In the genomic region with DNA sequence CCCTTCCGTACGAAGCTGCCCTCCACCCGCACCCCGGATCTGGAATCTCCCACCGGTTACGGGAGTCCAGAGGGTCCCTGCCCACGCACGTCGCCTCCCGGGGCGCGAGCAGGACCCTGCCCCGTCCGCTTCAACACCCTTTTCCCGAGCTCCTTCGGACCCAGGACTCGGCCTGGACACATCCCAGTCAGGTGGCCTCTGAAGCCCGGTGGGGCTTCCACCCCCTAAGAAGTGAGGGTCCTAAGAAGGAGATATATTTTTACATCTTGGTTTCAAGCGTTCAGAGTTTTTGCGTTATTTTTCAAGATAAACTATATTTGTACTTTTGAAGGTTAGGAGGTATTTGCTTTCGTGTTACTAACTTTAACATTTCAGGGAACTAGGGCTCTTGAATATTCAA, we compare ENCODE assay signal across 9 cellular contexts. TPM values are rescaled to one million over a fixed set of nuclear protein-coding genes. Genes with fewer than 3 reads are reported as not detected.
DNase-seq lines count a peak whose midpoint lies in the region; ATAC-seq and TF ChIP-seq lines count a peak whose summit lies in the region.
"Had no signal": no experiment of that assay in that cellular context is flagged by ENCODE, and none has a peak within 500 bp of the region (broad histone marks: within the 10 kb centered on the region; RNA-seq: fewer than 3 reads in every experiment).

No MANE protein-coding gene starts in this region.

- H3K36me3 ChIP-seq in testis (ENCODE audit: low read depth, missing control alignments), result no peaks in the 10 kb centered on the region

- peaks cover 13% of the 10 kb centered on the region for H3K36me3 Mint-ChIP-seq in activated CD4-positive, alpha-beta T cell treated with anti-CD3 and anti-CD28 coated beads, Interleukin-2, amount 10 ng/mL, durations not matched to agents 24 days and 14 days (ENCODE audit: low read depth)
- no peaks in the 10 kb centered on the region for H3K36me3 Mint-ChIP-seq in activated naive CD8-positive, alpha-beta T cell treated with anti-CD3 and anti-CD28 coated beads for 36 hours

- no peaks in the 10 kb centered on the region for H3K9me3 ChIP-seq in testis

- TF ChIP-seq CTCF in testis (IDR thresholded peaks at IDR 0.05), result no peak

- H3K27ac ChIP-seq in layer of hippocampus (ENCODE audit: low read depth, low read length), result peak overlapping the region; percentile 25
- H3K27ac ChIP-seq in testis, result peak overlapping the region; percentile 63 to 82

- DNase-seq in activated CD4-positive, alpha-beta T cell treated with anti-CD3 and anti-CD28 coated beads, Interleukin-2, amount 10 ng/mL, durations not matched to agents 24 days and 14 days, result no peak
- DNase-seq in activated CD4-positive, alpha-beta T cell treated with anti-CD3 and anti-CD28 coated beads for 48 hours, result no peak
- no peak for DNase-seq in activated naive CD8-positive, alpha-beta T cell treated with anti-CD3 and anti-CD28 coated beads for 36 hours
- DNase-seq in testis (no peak), AML-193 (lab: John Stamatoyannopoulos, UW) (no peak), NCI-H510A treated with DMSO at 0.1 percent for 48 hours (lab: John Stamatoyannopoulos, UW) (no peak)

- peak overlapping the region; percentile 89 for H3K27ac Mint-ChIP-seq in activated CD4-positive, alpha-beta T cell treated with anti-CD3 and anti-CD28 coated beads, Interleukin-2, amount 10 ng/mL, durations not matched to agents 24 days and 14 days
- peak overlapping the region; percentile 72 for H3K27ac Mint-ChIP-seq in activated naive CD8-positive, alpha-beta T cell treated with anti-CD3 and anti-CD28 coated beads for 36 hours

- peaks cover 17% of the 10 kb centered on the region for H3K4me1 ChIP-seq in testis

- peaks cover 19% of the 10 kb centered on the region for H3K4me1 Mint-ChIP-seq in activated CD4-positive, alpha-beta T cell treated with anti-CD3 and anti-CD28 coated beads, Interleukin-2, amount 10 ng/mL, durations not matched to agents 24 days and 14 days
- H3K4me1 Mint-ChIP-seq in activated naive CD8-positive, alpha-beta T cell treated with anti-CD3 and anti-CD28 coated beads for 36 hours, result peaks cover 17% of the 10 kb centered on the region

- TF ChIP-seq POLR2A in testis (IDR thresholded peaks at IDR 0.05), result no peak

- H3K4me3 Mint-ChIP-seq in activated CD4-positive, alpha-beta T cell treated with anti-CD3 and anti-CD28 coated beads, Interleukin-2, amount 10 ng/mL, durations not matched to agents 24 days and 14 days, result peak overlapping the region; percentile 93
- peak overlapping the region; percentile 90 for H3K4me3 Mint-ChIP-seq in activated naive CD8-positive, alpha-beta T cell treated with anti-CD3 and anti-CD28 coated beads for 36 hours

- H3K9me3 Mint-ChIP-seq in activated CD4-positive, alpha-beta T cell treated with anti-CD3 and anti-CD28 coated beads, Interleukin-2, amount 10 ng/mL, durations not matched to agents 24 days and 14 days, result no peaks in the 10 kb centered on the region
- no peaks in the 10 kb centered on the region for H3K9me3 Mint-ChIP-seq in activated naive CD8-positive, alpha-beta T cell treated with anti-CD3 and anti-CD28 coated beads for 36 hours

- 0 to 1% methylated on average over 16 to 21 of the region's 21 CpGs for WGBS in testis, 2 donors

- intact Hi-C loops in activated CD4-positive, alpha-beta T cell treated with anti-CD3 and anti-CD28 coated beads, Interleukin-2, amount 10 ng/mL, durations not matched to agents 24 days and 14 days (cut with micrococcal nuclease), result loop anchor here (5.0 kb wide), 1 partner anchor 684 kb away; a partner anchor contains a TSS
- intact Hi-C loops in testis (cut with DNase I; ENCODE audit: low total_unique reads), result no loop called here

- peak overlapping the region; percentile 78 to 97 for H3K4me3 ChIP-seq in testis

- no peak for ATAC-seq in GM21619 (IDR thresholded peaks at IDR 0.05; ENCODE audit: unreplicated experiment)

- peaks cover 8% of the 10 kb centered on the region for H3K27me3 Mint-ChIP-seq in activated CD4-positive, alpha-beta T cell treated with anti-CD3 and anti-CD28 coated beads, Interleukin-2, amount 10 ng/mL, durations not matched to agents 24 days and 14 days
- H3K27me3 Mint-ChIP-seq in activated naive CD8-positive, alpha-beta T cell treated with anti-CD3 and anti-CD28 coated beads for 36 hours, result no peaks in the 10 kb centered on the region

- H3K27me3 ChIP-seq in layer of hippocampus (ENCODE audit: control insufficient read depth, insufficient read depth, low read length) (no peaks in the 10 kb centered on the region), testis (no peaks in the 10 kb centered on the region)

RNA-seq across cellular contexts. Expression of a gene that starts 0.6 kb away (rescaled TPM):
- 97.0 and 98.2 TPM in 2 replicates for total RNA-seq in activated CD4-positive, alpha-beta T cell treated with anti-CD3 and anti-CD28 coated beads, Interleukin-2, amount 10 ng/mL, durations not matched to agents 24 days and 14 days
- total RNA-seq in activated naive CD8-positive, alpha-beta T cell treated with anti-CD3 and anti-CD28 coated beads for 36 hours, result 10 to 100 TPM; 62.5 to 66.6 TPM
- 100 to 1,000 TPM; 110 to 126 TPM for total RNA-seq in testis
- 97.0 TPM for polyA plus RNA-seq in testis (ENCODE audit: insufficient read depth, low read depth, low replicate concordance)

RNA-seq across cellular contexts. Expression of a gene that starts 18.9 kb away (rescaled TPM):
- not detected in 2 replicates for total RNA-seq in activated CD4-positive, alpha-beta T cell treated with anti-CD3 and anti-CD28 coated beads, Interleukin-2, amount 10 ng/mL, durations not matched to agents 24 days and 14 days
- total RNA-seq in activated naive CD8-positive, alpha-beta T cell treated with anti-CD3 and anti-CD28 coated beads for 36 hours, result not detected
- 1 to 10 TPM; 4.7 to 6.0 TPM for total RNA-seq in testis
- 3.9 TPM for polyA plus RNA-seq in testis (ENCODE audit: insufficient read depth, low read depth, low replicate concordance)

RNA-seq across cellular contexts. Expression of a gene that starts 19.8 kb away (rescaled TPM):
- total RNA-seq in activated CD4-positive, alpha-beta T cell treated with anti-CD3 and anti-CD28 coated beads, Interleukin-2, amount 10 ng/mL, durations not matched to agents 24 days and 14 days, result not detected in 2 replicates
- under 1 TPM in 1 of 2 experiments, not detected in 1; 0.08 TPM for total RNA-seq in activated naive CD8-positive, alpha-beta T cell treated with anti-CD3 and anti-CD28 coated beads for 36 hours
- 10 to 100 TPM; 14.4 to 17.1 TPM for total RNA-seq in testis
- 17.2 TPM for polyA plus RNA-seq in testis (ENCODE audit: insufficient read depth, low read depth, low replicate concordance)
- total RNA-seq: glomerular endothelial cell had no signal

RNA-seq across cellular contexts. Expression of a gene that starts 37.5 kb away (rescaled TPM):
- total RNA-seq in activated CD4-positive, alpha-beta T cell treated with anti-CD3 and anti-CD28 coated beads, Interleukin-2, amount 10 ng/mL, durations not matched to agents 24 days and 14 days, result not detected in 2 replicates
- under 1 TPM; 0.23 to 0.34 TPM for total RNA-seq in activated naive CD8-positive, alpha-beta T cell treated with anti-CD3 and anti-CD28 coated beads for 36 hours
- under 1 TPM; 0.24 to 0.25 TPM for total RNA-seq in testis
- 0.33 TPM for polyA plus RNA-seq in testis (ENCODE audit: insufficient read depth, low read depth, low replicate concordance)

RNA-seq across cellular contexts. Expression of a gene that starts 57.2 kb away (rescaled TPM):
- 44.5 and 48.6 TPM in 2 replicates for total RNA-seq in activated CD4-positive, alpha-beta T cell treated with anti-CD3 and anti-CD28 coated beads, Interleukin-2, amount 10 ng/mL, durations not matched to agents 24 days and 14 days
- 10 to 100 TPM; 47.4 to 48.3 TPM for total RNA-seq in activated naive CD8-positive, alpha-beta T cell treated with anti-CD3 and anti-CD28 coated beads for 36 hours
- total RNA-seq in testis, result 10 to 100 TPM; 55.7 to 56.9 TPM
- polyA plus RNA-seq in testis (ENCODE audit: insufficient read depth, low read depth, low replicate concordance), result 37.2 TPM

Comparison
In these comparisons a context has a peak if more than half of its experiments do, and no peak if none do; other contexts are left out.
1. RNA of a gene that starts 19.8 kb away (total RNA-seq): 14.4 to 17.1 TPM in testis; 0.08 TPM in activated naive CD8-positive, alpha-beta T cell treated with anti-CD3 and anti-CD28 coated beads for 36 hours and not detected in activated CD4-positive, alpha-beta T cell treated with anti-CD3 and anti-CD28 coated beads, Interleukin-2, amount 10 ng/mL, durations not matched to agents 24 days and 14 days; every median in the first group is over 10 times any median in the second.